ENCODE assay signal across 22 cellular contexts in the genomic region with DNA sequence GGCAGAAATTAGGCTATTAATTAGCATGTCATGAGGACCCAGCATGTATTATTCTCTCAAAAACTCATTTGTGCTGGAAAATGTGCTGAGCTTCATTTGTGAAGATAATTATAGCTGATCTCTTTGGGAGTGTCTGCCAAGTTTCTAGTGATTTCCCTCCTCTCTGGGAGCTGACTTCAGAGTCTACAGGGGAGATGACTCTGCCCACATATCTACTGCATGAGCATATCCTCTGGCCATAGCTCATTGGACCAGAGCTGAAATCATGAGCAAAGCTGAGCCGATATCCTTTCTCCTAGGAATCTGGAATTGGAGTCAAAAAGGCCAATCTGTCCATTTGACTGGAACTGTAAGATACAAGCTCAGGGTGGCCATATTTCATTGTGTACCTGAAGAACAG. TPM values are rescaled to one million over a fixed set of nuclear protein-coding genes. Genes with fewer than 3 reads are reported as not detected.
DNase-seq lines count a peak whose midpoint lies in the region.
"Had no signal": no experiment of that assay in that cellular context is flagged by ENCODE, and none has a peak within 500 bp of the region (broad histone marks: within the 10 kb centered on the region; RNA-seq: fewer than 3 reads in every experiment).

No MANE protein-coding gene starts in this region.

- H2AFZ ChIP-seq in GM23248 (no peak overlapping the region), Karpas-422 (ENCODE audit: low read length) (no peak overlapping the region)

- H3K27ac ChIP-seq in GM23248, result no peak overlapping the region
- no peak overlapping the region for H3K27ac ChIP-seq in Karpas-422 (ENCODE audit: low read length)
- H3K27ac ChIP-seq: breast epithelium, heart left ventricle, SK-N-MC had no signal

- no peaks in the 10 kb centered on the region for H3K36me3 ChIP-seq in GM23248 (ENCODE audit: low read depth)
- no peaks in the 10 kb centered on the region for H3K36me3 ChIP-seq in adipocyte (ENCODE audit: control insufficient read depth, insufficient read depth, low read length, severe bottlenecking)
- no peaks in the 10 kb centered on the region for H3K36me3 ChIP-seq in Karpas-422 (ENCODE audit: insufficient read depth, low read length)
- H3K36me3 ChIP-seq: breast epithelium, heart left ventricle had no signal

- H3F3A ChIP-seq in GM23248 (ENCODE audit: insufficient read depth), result no peaks in the 10 kb centered on the region

- H3K79me2 ChIP-seq in GM23248 (ENCODE audit: insufficient read depth) (no peaks in the 10 kb centered on the region), Karpas-422 (ENCODE audit: low read length) (no peaks in the 10 kb centered on the region)

- H3K4me3 ChIP-seq in GM23248, result no peak overlapping the region
- H3K4me3 ChIP-seq in adipocyte (ENCODE audit: low read length), result no peak overlapping the region
- H3K4me3 ChIP-seq in Karpas-422 (ENCODE audit: low read length), result no peak overlapping the region
- H3K4me3 ChIP-seq: breast epithelium, heart left ventricle, K562, SK-N-MC had no signal

- H3K27me3 ChIP-seq in GM23248 (replicated peaks; ENCODE audit: insufficient read depth), result peaks cover 41% of the 10 kb centered on the region
- peaks cover 7% of the 10 kb centered on the region for H3K27me3 ChIP-seq in adipocyte (replicated peaks; ENCODE audit: control insufficient read depth, insufficient read depth, low read length)
- no peaks in the 10 kb centered on the region for H3K27me3 ChIP-seq in Karpas-422 (ENCODE audit: low read length)
- H3K27me3 ChIP-seq: breast epithelium, heart left ventricle had no signal

- 0% methylated on average over 1 of the region's 1 CpG for WGBS in GM23248 (ENCODE audit: low coverage in 1 of 2, low lambda C conversion rate in 2 of 2, missing lambda C conversion rate in 2 of 2), 2 experiments

- in situ Hi-C loops in GM23248 (cut with MboI), result loop anchor here (25.0 kb wide), 1 partner anchor 575 kb away; no protein-coding TSS in a partner anchor

- DNase-seq in AG08395 (ENCODE audit: low spot score) (peak; percentile 75), GM23248 (peak; percentile 63), adipocyte (ENCODE audit: low read depth) (peak; percentile 2), kidney tubule cell (ENCODE audit: low spot score) (peak; percentile 93), UCSD-AML1 (lab: John Stamatoyannopoulos, UW; ENCODE audit: unreplicated experiment) (no peak), Karpas-422 (no peak)
- no peak for DNase-seq in activated naive CD4-positive, alpha-beta T cell treated with Interleukin-2 at 50 U/mL for 16 hours
- DNase-seq in stimulated activated CD4-positive, alpha-beta T cell treated with anti-CD3 and anti-CD28 coated beads, Interleukin-15, amount 100 ng/mL, for 24 hours, result no peak
- DNase-seq: activated CD4-positive, alpha-beta T cell treated with anti-CD3 and anti-CD28 coated beads, Interleukin-2, amount 50 U/mL, for 1 hour; activated T-cell treated with anti-CD3 and anti-CD28 coated beads for 4 hours; GF-D8; heart left ventricle; NCI-H2081; NCI-H526 treated with DMSO at 0.1 percent for 48 hours had no signal

- H4K20me1 ChIP-seq in GM23248 (ENCODE audit: insufficient read depth), result no peaks in the 10 kb centered on the region
- no peaks in the 10 kb centered on the region for H4K20me1 ChIP-seq in Karpas-422 (ENCODE audit: insufficient read depth, low read depth, low read length)

- H3K9me2 ChIP-seq in GM23248 (ENCODE audit: insufficient read depth) (no peaks in the 10 kb centered on the region), Karpas-422 (replicated peaks; ENCODE audit: insufficient read depth, low read length) (no peaks in the 10 kb centered on the region)

- H3K4me2 ChIP-seq in GM23248 (ENCODE audit: unreplicated experiment) (no peak overlapping the region), Karpas-422 (ENCODE audit: low read depth, low read length, poor library complexity, severe bottlenecking) (no peak overlapping the region)

- H3K9me3 ChIP-seq in GM23248 (ENCODE audit: low read depth) (no peaks in the 10 kb centered on the region), adipocyte (ENCODE audit: control insufficient read depth, low read length) (no peaks in the 10 kb centered on the region), Karpas-422 (ENCODE audit: low read length) (no peaks in the 10 kb centered on the region)
- H3K9me3 ChIP-seq: breast epithelium, heart left ventricle had no signal

- no peak overlapping the region for H3K9ac ChIP-seq in GM23248
- H3K9ac ChIP-seq in adipocyte (ENCODE audit: low read length), result no peak overlapping the region
- no peak overlapping the region for H3K9ac ChIP-seq in Karpas-422 (ENCODE audit: low read length)

- H3K4me1 ChIP-seq in GM23248 (ENCODE audit: insufficient read depth) (0 out of 2 replicates have a peak, but pooled peaks cover 1% of the 10 kb centered on the region), adipocyte (ENCODE audit: control insufficient read depth, insufficient read depth, low read length) (peaks cover 21% of the 10 kb centered on the region), Karpas-422 (ENCODE audit: low read length) (peaks cover 16% of the 10 kb centered on the region)
- H3K4me1 ChIP-seq: breast epithelium had no signal

RNA-seq across cellular contexts. Expression of gene CCDC198, which starts 5.9 kb away (rescaled TPM):
- not detected in 2 replicates for total RNA-seq in GM23248 (2014; rRNA removed; shearing (Covaris generic))
- polyA plus RNA-seq in GM23248 (2016; fragmentation: Nextera tagmentation; extraction: Ambion mirVana), result not detected in 2 replicates
- total RNA-seq in Karpas-422 (2014; rRNA removed; shearing (Covaris generic); ENCODE audit: low replicate concordance), result not detected in 2 replicates
- total RNA-seq: breast epithelium, dermis microvascular lymphatic vessel endothelial cell, heart left ventricle, K562, mesothelial cell of epicardium, neural crest cell, OCI-LY7 had no signal
- polyA plus RNA-seq: esophagus, heart left ventricle, K562 had no signal

Comparison
In these comparisons a context has a peak if more than half of its experiments do, and no peak if none do; other contexts are left out.
1. DNase-seq: peak in AG08395 (single experiment), GM23248 (single experiment), adipocyte (single experiment) and kidney tubule cell (single experiment); none in activated naive CD4-positive, alpha-beta T cell treated with Interleukin-2 at 50 U/mL for 16 hours (single experiment), UCSD-AML1 (single experiment), Karpas-422 (single experiment) and stimulated activated CD4-positive, alpha-beta T cell treated with anti-CD3 and anti-CD28 coated beads, Interleukin-15, amount 100 ng/mL, for 24 hours (single experiment).